1 cellular context compared by ENCODE assay signal in the genomic region with DNA sequence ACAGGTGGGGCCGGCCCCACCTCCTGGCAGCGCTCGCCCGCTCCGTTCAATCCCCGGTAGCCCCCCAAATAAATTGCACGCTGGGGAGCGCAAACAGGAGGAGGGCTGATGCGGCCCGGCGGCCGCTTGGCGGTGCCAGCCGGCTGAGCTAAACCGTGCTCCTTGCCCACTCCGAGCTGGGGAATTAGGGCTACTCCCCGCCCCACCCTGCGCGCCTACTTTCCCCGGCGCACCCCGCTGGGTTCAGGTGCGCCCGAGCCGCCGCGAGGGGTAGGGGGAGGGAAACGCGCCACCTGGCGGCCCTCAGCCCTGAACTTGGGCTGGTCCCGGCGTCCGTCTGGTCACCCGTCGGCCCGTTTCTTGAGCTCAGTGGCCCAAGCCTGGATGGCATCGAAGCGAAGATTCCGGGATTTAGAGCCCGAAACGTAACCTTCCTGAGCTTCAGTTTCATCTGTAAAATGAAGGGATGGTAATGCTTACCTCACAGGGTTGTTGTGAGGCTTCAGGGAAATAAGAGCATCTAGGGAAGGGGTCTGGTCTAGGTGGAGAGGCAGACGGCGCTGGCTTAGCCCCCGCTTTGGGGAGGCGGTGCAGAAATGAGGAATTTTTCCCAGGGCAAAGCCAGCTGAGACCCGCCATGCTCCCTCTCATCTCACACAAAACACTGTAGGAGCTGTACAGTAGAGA.
TF ChIP-seq lines count a peak whose summit lies in the region.

No MANE protein-coding gene starts in this region.

TF ChIP-seq in K562, 482 proteins besides CTCF, POLR2A, EP300 and RAD21 (continued from another document and continues in another):
- TF ChIP-seq, protein P1, sequence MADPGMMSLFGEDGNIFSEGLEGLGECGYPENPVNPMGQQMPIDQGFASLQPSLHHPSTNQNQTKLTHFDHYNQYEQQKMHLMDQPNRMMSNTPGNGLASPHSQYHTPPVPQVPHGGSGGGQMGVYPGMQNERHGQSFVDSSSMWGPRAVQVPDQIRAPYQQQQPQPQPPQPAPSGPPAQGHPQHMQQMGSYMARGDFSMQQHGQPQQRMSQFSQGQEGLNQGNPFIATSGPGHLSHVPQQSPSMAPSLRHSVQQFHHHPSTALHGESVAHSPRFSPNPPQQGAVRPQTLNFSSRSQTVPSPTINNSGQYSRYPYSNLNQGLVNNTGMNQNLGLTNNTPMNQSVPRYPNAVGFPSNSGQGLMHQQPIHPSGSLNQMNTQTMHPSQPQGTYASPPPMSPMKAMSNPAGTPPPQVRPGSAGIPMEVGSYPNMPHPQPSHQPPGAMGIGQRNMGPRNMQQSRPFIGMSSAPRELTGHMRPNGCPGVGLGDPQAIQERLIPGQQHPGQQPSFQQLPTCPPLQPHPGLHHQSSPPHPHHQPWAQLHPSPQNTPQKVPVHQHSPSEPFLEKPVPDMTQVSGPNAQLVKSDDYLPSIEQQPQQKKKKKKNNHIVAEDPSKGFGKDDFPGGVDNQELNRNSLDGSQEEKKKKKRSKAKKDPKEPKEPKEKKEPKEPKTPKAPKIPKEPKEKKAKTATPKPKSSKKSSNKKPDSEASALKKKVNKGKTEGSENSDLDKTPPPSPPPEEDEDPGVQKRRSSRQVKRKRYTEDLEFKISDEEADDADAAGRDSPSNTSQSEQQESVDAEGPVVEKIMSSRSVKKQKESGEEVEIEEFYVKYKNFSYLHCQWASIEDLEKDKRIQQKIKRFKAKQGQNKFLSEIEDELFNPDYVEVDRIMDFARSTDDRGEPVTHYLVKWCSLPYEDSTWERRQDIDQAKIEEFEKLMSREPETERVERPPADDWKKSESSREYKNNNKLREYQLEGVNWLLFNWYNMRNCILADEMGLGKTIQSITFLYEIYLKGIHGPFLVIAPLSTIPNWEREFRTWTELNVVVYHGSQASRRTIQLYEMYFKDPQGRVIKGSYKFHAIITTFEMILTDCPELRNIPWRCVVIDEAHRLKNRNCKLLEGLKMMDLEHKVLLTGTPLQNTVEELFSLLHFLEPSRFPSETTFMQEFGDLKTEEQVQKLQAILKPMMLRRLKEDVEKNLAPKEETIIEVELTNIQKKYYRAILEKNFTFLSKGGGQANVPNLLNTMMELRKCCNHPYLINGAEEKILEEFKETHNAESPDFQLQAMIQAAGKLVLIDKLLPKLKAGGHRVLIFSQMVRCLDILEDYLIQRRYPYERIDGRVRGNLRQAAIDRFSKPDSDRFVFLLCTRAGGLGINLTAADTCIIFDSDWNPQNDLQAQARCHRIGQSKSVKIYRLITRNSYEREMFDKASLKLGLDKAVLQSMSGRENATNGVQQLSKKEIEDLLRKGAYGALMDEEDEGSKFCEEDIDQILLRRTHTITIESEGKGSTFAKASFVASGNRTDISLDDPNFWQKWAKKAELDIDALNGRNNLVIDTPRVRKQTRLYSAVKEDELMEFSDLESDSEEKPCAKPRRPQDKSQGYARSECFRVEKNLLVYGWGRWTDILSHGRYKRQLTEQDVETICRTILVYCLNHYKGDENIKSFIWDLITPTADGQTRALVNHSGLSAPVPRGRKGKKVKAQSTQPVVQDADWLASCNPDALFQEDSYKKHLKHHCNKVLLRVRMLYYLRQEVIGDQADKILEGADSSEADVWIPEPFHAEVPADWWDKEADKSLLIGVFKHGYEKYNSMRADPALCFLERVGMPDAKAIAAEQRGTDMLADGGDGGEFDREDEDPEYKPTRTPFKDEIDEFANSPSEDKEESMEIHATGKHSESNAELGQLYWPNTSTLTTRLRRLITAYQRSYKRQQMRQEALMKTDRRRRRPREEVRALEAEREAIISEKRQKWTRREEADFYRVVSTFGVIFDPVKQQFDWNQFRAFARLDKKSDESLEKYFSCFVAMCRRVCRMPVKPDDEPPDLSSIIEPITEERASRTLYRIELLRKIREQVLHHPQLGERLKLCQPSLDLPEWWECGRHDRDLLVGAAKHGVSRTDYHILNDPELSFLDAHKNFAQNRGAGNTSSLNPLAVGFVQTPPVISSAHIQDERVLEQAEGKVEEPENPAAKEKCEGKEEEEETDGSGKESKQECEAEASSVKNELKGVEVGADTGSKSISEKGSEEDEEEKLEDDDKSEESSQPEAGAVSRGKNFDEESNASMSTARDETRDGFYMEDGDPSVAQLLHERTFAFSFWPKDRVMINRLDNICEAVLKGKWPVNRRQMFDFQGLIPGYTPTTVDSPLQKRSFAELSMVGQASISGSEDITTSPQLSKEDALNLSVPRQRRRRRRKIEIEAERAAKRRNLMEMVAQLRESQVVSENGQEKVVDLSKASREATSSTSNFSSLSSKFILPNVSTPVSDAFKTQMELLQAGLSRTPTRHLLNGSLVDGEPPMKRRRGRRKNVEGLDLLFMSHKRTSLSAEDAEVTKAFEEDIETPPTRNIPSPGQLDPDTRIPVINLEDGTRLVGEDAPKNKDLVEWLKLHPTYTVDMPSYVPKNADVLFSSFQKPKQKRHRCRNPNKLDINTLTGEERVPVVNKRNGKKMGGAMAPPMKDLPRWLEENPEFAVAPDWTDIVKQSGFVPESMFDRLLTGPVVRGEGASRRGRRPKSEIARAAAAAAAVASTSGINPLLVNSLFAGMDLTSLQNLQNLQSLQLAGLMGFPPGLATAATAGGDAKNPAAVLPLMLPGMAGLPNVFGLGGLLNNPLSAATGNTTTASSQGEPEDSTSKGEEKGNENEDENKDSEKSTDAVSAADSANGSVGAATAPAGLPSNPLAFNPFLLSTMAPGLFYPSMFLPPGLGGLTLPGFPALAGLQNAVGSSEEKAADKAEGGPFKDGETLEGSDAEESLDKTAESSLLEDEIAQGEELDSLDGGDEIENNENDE (IDR thresholded peaks at IDR 0.05; ENCODE audit: low read depth, low read length), result no peak
- no peak for TF ChIP-seq HSF4 (CRISPR knock-in tag; IDR thresholded peaks at IDR 0.05; ENCODE audit: borderline replicate concordance)
- TF ChIP-seq, protein P2, sequence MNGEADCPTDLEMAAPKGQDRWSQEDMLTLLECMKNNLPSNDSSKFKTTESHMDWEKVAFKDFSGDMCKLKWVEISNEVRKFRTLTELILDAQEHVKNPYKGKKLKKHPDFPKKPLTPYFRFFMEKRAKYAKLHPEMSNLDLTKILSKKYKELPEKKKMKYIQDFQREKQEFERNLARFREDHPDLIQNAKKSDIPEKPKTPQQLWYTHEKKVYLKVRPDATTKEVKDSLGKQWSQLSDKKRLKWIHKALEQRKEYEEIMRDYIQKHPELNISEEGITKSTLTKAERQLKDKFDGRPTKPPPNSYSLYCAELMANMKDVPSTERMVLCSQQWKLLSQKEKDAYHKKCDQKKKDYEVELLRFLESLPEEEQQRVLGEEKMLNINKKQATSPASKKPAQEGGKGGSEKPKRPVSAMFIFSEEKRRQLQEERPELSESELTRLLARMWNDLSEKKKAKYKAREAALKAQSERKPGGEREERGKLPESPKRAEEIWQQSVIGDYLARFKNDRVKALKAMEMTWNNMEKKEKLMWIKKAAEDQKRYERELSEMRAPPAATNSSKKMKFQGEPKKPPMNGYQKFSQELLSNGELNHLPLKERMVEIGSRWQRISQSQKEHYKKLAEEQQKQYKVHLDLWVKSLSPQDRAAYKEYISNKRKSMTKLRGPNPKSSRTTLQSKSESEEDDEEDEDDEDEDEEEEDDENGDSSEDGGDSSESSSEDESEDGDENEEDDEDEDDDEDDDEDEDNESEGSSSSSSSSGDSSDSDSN (IDR thresholded peaks at IDR 0.05; ENCODE audit: borderline replicate concordance in 1 of 2, low read depth in 2 of 2, low read length in 2 of 2), result 0 out of 4 replicates have a peak, but pooled peaks of 1 of the 2 experiments have one; percentile 33
- no peak for TF ChIP-seq ZNF75A (CRISPR knock-in tag; IDR thresholded peaks at IDR 0.05)
- TF ChIP-seq, protein P3, sequence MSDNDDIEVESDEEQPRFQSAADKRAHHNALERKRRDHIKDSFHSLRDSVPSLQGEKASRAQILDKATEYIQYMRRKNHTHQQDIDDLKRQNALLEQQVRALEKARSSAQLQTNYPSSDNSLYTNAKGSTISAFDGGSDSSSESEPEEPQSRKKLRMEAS (CRISPR knock-in tag; IDR thresholded peaks at IDR 0.05), result peak; percentile 71
- TF ChIP-seq, protein P4, sequence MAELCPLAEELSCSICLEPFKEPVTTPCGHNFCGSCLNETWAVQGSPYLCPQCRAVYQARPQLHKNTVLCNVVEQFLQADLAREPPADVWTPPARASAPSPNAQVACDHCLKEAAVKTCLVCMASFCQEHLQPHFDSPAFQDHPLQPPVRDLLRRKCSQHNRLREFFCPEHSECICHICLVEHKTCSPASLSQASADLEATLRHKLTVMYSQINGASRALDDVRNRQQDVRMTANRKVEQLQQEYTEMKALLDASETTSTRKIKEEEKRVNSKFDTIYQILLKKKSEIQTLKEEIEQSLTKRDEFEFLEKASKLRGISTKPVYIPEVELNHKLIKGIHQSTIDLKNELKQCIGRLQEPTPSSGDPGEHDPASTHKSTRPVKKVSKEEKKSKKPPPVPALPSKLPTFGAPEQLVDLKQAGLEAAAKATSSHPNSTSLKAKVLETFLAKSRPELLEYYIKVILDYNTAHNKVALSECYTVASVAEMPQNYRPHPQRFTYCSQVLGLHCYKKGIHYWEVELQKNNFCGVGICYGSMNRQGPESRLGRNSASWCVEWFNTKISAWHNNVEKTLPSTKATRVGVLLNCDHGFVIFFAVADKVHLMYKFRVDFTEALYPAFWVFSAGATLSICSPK (IDR thresholded peaks at IDR 0.05; ENCODE audit: borderline replicate concordance), result no peak
- TF ChIP-seq, protein P5, sequence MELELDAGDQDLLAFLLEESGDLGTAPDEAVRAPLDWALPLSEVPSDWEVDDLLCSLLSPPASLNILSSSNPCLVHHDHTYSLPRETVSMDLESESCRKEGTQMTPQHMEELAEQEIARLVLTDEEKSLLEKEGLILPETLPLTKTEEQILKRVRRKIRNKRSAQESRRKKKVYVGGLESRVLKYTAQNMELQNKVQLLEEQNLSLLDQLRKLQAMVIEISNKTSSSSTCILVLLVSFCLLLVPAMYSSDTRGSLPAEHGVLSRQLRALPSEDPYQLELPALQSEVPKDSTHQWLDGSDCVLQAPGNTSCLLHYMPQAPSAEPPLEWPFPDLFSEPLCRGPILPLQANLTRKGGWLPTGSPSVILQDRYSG (tag; conservative IDR thresholded peaks at IDR 0.05; ENCODE audit: low read depth), result no peak; the same call in none of the 2 replicates
- TF ChIP-seq KAT7 (CRISPR knock-in tag; IDR thresholded peaks at IDR 0.05; ENCODE audit: borderline replicate concordance), result peak; percentile 74; the same call in 1 of the 2 replicates
- TF ChIP-seq, protein P6, sequence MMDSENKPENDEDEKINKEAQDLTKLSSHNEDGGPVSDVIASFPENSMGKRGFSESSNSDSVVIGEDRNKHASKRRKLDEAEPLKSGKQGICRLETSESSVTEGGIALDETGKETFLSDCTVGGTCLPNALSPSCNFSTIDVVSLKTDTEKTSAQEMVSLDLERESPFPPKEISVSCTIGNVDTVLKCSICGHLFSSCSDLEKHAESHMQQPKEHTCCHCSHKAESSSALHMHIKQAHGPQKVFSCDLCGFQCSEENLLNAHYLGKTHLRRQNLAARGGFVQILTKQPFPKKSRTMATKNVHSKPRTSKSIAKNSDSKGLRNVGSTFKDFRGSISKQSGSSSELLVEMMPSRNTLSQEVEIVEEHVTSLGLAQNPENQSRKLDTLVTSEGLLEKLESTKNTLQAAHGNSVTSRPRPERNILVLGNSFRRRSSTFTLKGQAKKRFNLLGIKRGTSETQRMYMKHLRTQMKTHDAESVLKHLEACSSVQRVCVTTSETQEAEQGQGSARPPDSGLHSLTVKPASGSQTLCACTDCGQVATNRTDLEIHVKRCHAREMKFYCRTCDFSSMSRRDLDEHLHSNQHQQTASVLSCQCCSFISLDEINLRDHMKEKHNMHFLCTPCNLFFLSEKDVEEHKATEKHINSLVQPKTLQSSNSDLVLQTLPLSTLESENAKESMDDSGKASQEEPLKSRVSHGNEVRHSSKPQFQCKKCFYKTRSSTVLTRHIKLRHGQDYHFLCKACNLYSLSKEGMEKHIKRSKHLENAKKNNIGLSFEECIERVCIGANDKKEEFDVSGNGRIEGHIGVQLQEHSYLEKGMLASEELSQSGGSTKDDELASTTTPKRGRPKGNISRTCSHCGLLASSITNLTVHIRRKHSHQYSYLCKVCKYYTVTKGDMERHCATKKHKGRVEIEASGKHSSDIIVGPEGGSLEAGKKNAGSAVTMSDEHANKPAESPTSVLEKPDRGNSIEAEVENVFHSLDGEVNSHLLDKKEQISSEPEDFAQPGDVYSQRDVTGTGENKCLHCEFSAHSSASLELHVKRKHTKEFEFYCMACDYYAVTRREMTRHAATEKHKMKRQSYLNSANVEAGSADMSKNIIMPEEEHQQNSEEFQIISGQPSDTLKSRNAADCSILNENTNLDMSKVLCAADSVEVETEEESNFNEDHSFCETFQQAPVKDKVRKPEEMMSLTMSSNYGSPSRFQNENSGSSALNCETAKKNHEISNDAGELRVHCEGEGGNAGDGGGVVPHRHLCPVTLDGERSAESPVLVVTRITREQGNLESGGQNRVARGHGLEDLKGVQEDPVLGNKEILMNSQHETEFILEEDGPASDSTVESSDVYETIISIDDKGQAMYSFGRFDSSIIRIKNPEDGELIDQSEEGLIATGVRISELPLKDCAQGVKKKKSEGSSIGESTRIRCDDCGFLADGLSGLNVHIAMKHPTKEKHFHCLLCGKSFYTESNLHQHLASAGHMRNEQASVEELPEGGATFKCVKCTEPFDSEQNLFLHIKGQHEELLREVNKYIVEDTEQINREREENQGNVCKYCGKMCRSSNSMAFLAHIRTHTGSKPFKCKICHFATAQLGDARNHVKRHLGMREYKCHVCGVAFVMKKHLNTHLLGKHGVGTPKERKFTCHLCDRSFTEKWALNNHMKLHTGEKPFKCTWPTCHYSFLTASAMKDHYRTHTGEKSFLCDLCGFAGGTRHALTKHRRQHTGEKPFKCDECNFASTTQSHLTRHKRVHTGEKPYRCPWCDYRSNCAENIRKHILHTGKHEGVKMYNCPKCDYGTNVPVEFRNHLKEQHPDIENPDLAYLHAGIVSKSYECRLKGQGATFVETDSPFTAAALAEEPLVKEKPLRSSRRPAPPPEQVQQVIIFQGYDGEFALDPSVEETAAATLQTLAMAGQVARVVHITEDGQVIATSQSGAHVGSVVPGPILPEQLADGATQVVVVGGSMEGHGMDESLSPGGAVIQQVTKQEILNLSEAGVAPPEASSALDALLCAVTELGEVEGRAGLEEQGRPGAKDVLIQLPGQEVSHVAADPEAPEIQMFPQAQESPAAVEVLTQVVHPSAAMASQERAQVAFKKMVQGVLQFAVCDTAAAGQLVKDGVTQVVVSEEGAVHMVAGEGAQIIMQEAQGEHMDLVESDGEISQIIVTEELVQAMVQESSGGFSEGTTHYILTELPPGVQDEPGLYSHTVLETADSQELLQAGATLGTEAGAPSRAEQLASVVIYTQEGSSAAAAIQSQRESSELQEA (IDR thresholded peaks at IDR 0.05; ENCODE audit: low read depth), result no peak
- peak in 1 of 2 experiments; percentile 97; a peak in 3 of 4 replicates for TF ChIP-seq MAZ (CRISPR knock-in tag; conservative IDR thresholded peaks at IDR 0.05 in 1 of 2, IDR thresholded peaks at IDR 0.05 in 1 of 2)
- no peak for TF ChIP-seq SLC30A9 (CRISPR knock-in tag; IDR thresholded peaks at IDR 0.05)
